ENCODE assay signal across 7 cellular contexts in the genomic region with DNA sequence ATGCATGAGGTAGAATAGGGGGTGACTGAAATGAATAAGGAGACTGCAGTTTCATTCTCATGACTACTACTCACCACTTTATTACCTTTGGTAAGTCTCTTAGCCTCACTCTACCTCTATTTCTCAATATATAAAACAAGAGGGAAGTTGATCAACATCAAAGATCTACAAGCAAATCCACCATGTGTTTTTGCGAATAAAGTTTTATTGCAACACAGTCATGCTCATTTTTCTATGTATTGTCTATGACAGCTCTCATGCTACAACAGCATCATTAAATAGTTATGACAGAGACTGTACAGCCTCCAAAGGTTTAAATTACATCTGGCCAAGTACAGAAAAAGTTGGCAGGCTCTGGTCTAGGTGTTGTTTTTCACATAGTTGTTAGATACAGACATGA.
"Had no signal": no experiment of that assay in that cellular context is flagged by ENCODE, and none has a peak within 500 bp of the region (broad histone marks: within the 10 kb centered on the region; RNA-seq: fewer than 3 reads in every experiment).

No MANE protein-coding gene starts in this region.

- H3K27ac ChIP-seq: HL-60, KMS-11 had no signal

- ATAC-seq: HepG2 had no signal

- H3K4me2 ChIP-seq: KMS-11 had no signal

- H3K9ac ChIP-seq: KMS-11 had no signal

- FAIRE-seq: HepG2, HTR-8/SVneo had no signal

- DNase-seq: IMR-90, KBM-7, KG1 had no signal
